ENCODE assay signal across 18 cellular contexts in the genomic region with DNA sequence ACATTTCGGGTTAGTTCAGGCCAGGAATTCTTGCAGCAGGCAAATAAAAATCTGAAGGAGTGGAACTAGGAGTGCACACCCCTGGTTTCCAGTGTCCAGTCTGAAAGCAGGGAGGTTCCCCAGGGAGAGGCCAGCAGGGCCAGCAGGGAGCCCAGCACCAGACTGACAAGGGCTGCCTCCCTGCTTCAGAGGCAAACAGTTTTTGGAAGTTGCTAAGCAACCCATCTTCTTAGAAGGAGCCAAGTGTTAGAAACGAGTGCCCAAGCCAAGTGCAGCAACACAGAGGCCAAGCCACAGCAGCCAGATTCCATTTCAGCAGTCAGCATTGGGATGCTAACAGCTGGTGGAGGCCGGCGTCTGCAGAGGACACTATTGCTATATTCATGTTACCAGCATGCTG.
DNase-seq lines count a peak whose midpoint lies in the region; ATAC-seq, FAIRE-seq and TF ChIP-seq lines count a peak whose summit lies in the region.
"Had no signal": no experiment of that assay in that cellular context is flagged by ENCODE, and none has a peak within 500 bp of the region (broad histone marks: within the 10 kb centered on the region; RNA-seq: fewer than 3 reads in every experiment).

No MANE protein-coding gene starts in this region.

- no peak overlapping the region for H3K9ac ChIP-seq in Karpas-422 (ENCODE audit: low read length)

- H2AFZ ChIP-seq in Karpas-422 (ENCODE audit: low read length): no peak overlapping the region
- H2AFZ ChIP-seq: GM23338, PC-9 had no signal

- peaks cover 8% of the 10 kb centered on the region; the same call in 1 of the 2 replicates for H3K27me3 ChIP-seq in Karpas-422 (ENCODE audit: low read length)

- H3K9me2 ChIP-seq in Karpas-422 (replicated peaks; ENCODE audit: insufficient read depth, low read length): no peaks in the 10 kb centered on the region

- no peaks in the 10 kb centered on the region; the same call in 1 of the 2 replicates for H3K36me3 ChIP-seq in Karpas-422 (ENCODE audit: insufficient read depth, low read length)

- 0 out of 2 replicates have a peak overlapping the region, but pooled peaks have one; percentile 3 for H3K27ac ChIP-seq in Karpas-422 (ENCODE audit: low read length)
- H3K27ac ChIP-seq: PC-9 had no signal

- peak; percentile 15 for DNase-seq in AG08395 (ENCODE audit: low spot score)
- DNase-seq in Karpas-422: peak; percentile 81
- peak; percentile 52 for DNase-seq in fibroblast of mammary gland (ENCODE audit: low read depth)
- DNase-seq in SIG-M5 treated with dmso at 0.1 percent for 504 hours (lab: John Stamatoyannopoulos, UW; ENCODE audit: unreplicated experiment): no peak
- no peak for DNase-seq in GM19239 (ENCODE audit: insufficient read length, low spot score)
- DNase-seq: activated CD4-positive, alpha-beta T cell treated with anti-CD3 and anti-CD28 coated beads, Interleukin-2, amount 50 U/mL, for 1 hour; activated T-cell treated with anti-CD3 and anti-CD28 coated beads, Interleukin-2, amount 50 U/mL, for 72 hours; amygdala; Caco-2; mesendoderm; PC-9; T-helper 1 cell; trophoblast cell had no signal

- peaks cover 4% of the 10 kb centered on the region; the same call in 1 of the 2 replicates for H3K9me3 ChIP-seq in Karpas-422 (ENCODE audit: low read length)
- H3K9me3 ChIP-seq: A549, Caco-2 had no signal

- H3K4me2 ChIP-seq in Karpas-422 (ENCODE audit: low read depth, low read length, poor library complexity, severe bottlenecking): peak overlapping the region; percentile 59
- H3K4me2 ChIP-seq: A549, GM23338, PC-9 had no signal

- TF ChIP-seq CTCF in fibroblast of mammary gland (conservative IDR thresholded peaks at IDR 0.05; ENCODE audit: control insufficient read depth, insufficient read depth, low read depth, low read length): no peak

- H3K4me1 ChIP-seq in Karpas-422 (ENCODE audit: low read length): peaks cover 83% of the 10 kb centered on the region
- H3K4me1 ChIP-seq: Caco-2 had no signal

- peak; percentile 33 for ATAC-seq in GM19438 (IDR thresholded peaks at IDR 0.05; ENCODE audit: low read depth, unreplicated experiment)
- no peak for ATAC-seq in GM19467 (IDR thresholded peaks at IDR 0.05; ENCODE audit: unreplicated experiment)
- no peak for ATAC-seq in HG02970 (IDR thresholded peaks at IDR 0.05; ENCODE audit: low FRiP score, unreplicated experiment)
- ATAC-seq: A549; activated T-cell treated with anti-CD3 and anti-CD28 coated beads, Interleukin-2, amount 50 U/mL, for 72 hours; GM23338 had no signal

- no peak for FAIRE-seq in GM19239 (lab: Jason Lieb, UNC)
- FAIRE-seq: A549 had no signal

- H4K20me1 ChIP-seq in Karpas-422 (ENCODE audit: insufficient read depth, low read depth, low read length): peaks cover 30% of the 10 kb centered on the region

- H3K4me3 ChIP-seq in Karpas-422 (ENCODE audit: low read length) (peak overlapping the region; percentile 40), fibroblast of mammary gland (ENCODE audit: control insufficient read depth, low read depth, low read length) (no peak overlapping the region)
- H3K4me3 ChIP-seq: A549, GM23338, PC-9 had no signal

- no peaks in the 10 kb centered on the region for H3K79me2 ChIP-seq in Karpas-422 (ENCODE audit: low read length)

Comparison
In these comparisons a context has a peak if more than half of its experiments do, and no peak if none do; other contexts are left out.
1. DNase-seq: peak in AG08395 (single experiment), Karpas-422 (single experiment) and fibroblast of mammary gland (single experiment); none in SIG-M5 treated with dmso at 0.1 percent for 504 hours (single experiment) and GM19239 (single experiment).